36 cellular contexts compared by ENCODE assay signal in the genomic region with DNA sequence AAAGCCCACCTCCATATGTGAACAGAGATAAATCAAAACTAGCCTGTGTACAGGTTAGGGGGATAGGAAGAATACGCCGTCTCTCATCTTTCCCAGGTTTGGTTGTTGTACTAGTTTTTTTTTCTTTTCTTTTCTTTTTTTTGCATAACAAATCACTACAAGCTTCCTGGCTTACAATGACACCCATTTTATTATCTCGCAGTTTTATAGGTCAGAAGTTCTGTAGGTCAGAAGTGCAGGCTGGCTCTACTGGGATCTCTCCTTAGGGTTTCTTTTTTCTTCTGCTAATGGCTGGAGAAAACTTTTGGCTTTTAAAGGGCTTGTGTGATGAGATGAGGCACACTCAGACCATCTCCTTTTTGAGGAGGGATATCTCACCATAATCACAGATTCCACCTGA.
"Had no signal": no experiment of that assay in that cellular context is flagged by ENCODE, and none has a peak within 500 bp of the region (broad histone marks: within the 10 kb centered on the region; RNA-seq: fewer than 3 reads in every experiment).

No MANE protein-coding gene starts in this region.

- H3K36me3 ChIP-seq: ascending aorta, cardiac muscle cell had no signal

- ATAC-seq: activated CD8-positive, alpha-beta T cell treated with anti-CD3 and anti-CD28 coated beads for 36 hours; activated naive CD4-positive, alpha-beta T cell treated with anti-CD3 and anti-CD28 coated beads, Interleukin-2, amount 50 U/mL, for 72 hours; activated naive CD8-positive, alpha-beta T cell treated with anti-CD3 and anti-CD28 coated beads, Interleukin-2, amount 50 U/mL, for 24 hours; activated T-cell treated with anti-CD3 and anti-CD28 coated beads, Interleukin-2, amount 50 U/mL, for 4 hours; activated T-cell treated with anti-CD3 and anti-CD28 coated beads, Interleukin-2, amount 50 U/mL, for 72 hours; activated T-helper 17 cell treated with anti-CD3 and anti-CD28 coated beads, Interleukin-2, amount 50 U/mL, for 72 hours had no signal

- H3K36me3 Mint-ChIP-seq: activated CD4-positive, alpha-beta memory T cell treated with anti-CD3 and anti-CD28 coated beads for 36 hours; activated naive CD4-positive, alpha-beta T cell treated with anti-CD3 and anti-CD28 coated beads, Interleukin-2, amount 50 U/mL, for 72 hours; activated naive CD8-positive, alpha-beta T cell treated with anti-CD3 and anti-CD28 coated beads, Interleukin-2, amount 10 ng/mL, durations not matched to agents 7 days and 5 days; brain had no signal

- H3K27ac Mint-ChIP-seq: activated B cell treated with CpG ODN at 0.5 μM for 24 hours; activated CD4-positive, alpha-beta memory T cell treated with anti-CD3 and anti-CD28 coated beads for 36 hours; activated CD4-positive, alpha-beta T cell treated with anti-CD3 and anti-CD28 coated beads, Interleukin-2, amount 10 ng/mL, durations not matched to agents 24 days and 14 days; activated CD8-positive, alpha-beta T cell treated with anti-CD3 and anti-CD28 coated beads for 36 hours; activated naive CD4-positive, alpha-beta T cell treated with anti-CD3 and anti-CD28 coated beads for 36 hours; activated naive CD4-positive, alpha-beta T cell treated with anti-CD3 and anti-CD28 coated beads, Interleukin-2, amount 50 U/mL, for 72 hours; activated naive CD8-positive, alpha-beta T cell treated with anti-CD3 and anti-CD28 coated beads, Interleukin-2, amount 10 ng/mL, durations not matched to agents 7 days and 5 days; activated naive CD8-positive, alpha-beta T cell treated with anti-CD3 and anti-CD28 coated beads, Interleukin-2, amount 50 U/mL, for 24 hours; activated T-cell treated with anti-CD3 and anti-CD28 coated beads, Interleukin-2, amount 50 U/mL, for 72 hours; activated T-helper 1 cell treated with anti-CD3 and anti-CD28 coated beads, Interleukin-12 subunit alpha, Interleukin-12 subunit beta, Interleukin-2, Interleukin-4 antibody, amounts not matched to agents 30 ng/mL and 10 ng/mL and 1 ng/mL, durations not matched to agents 14 hours and 24 hours and 36 hours; activated T-helper 17 cell treated with anti-CD3 and anti-CD28 coated beads, Interleukin-2, amount 50 U/mL, for 72 hours; brain; T-helper 1 cell treated with Interleukin-12 subunit alpha and Interleukin-12 subunit beta and Interleukin-4 antibody, amounts not matched to agents 30 μg/mL and 1 μg/mL, for 36 hours; T-helper 2 cell treated with Interferon-gamma antibody and Interleukin-4, amounts not matched to agents 5 μg/mL and 100 μg/mL, for 36 hours had no signal

- H3K27me3 ChIP-seq: ascending aorta, cardiac muscle cell had no signal

- H3K27ac ChIP-seq: ascending aorta, cardiac muscle cell, VCaP had no signal

- H3K4me3 Mint-ChIP-seq: activated B cell treated with CpG ODN at 0.5 μM for 24 hours; activated CD4-positive, alpha-beta memory T cell treated with anti-CD3 and anti-CD28 coated beads for 36 hours; activated CD4-positive, alpha-beta T cell treated with anti-CD3 and anti-CD28 coated beads, Interleukin-2, amount 10 ng/mL, durations not matched to agents 24 days and 14 days; activated CD8-positive, alpha-beta T cell treated with anti-CD3 and anti-CD28 coated beads for 36 hours; activated naive CD4-positive, alpha-beta T cell treated with anti-CD3 and anti-CD28 coated beads for 36 hours; activated naive CD8-positive, alpha-beta T cell treated with anti-CD3 and anti-CD28 coated beads, Interleukin-2, amount 10 ng/mL, durations not matched to agents 7 days and 5 days; activated naive CD8-positive, alpha-beta T cell treated with anti-CD3 and anti-CD28 coated beads, Interleukin-2, amount 50 U/mL, for 24 hours; activated T-cell treated with anti-CD3 and anti-CD28 coated beads, Interleukin-2, amount 50 U/mL, for 4 hours; activated T-cell treated with anti-CD3 and anti-CD28 coated beads, Interleukin-2, amount 50 U/mL, for 72 hours; activated T-helper 1 cell treated with anti-CD3 and anti-CD28 coated beads, Interleukin-12 subunit alpha, Interleukin-12 subunit beta, Interleukin-2, Interleukin-4 antibody, amounts not matched to agents 30 ng/mL and 10 ng/mL and 1 ng/mL, durations not matched to agents 14 hours and 24 hours and 36 hours; activated T-helper 17 cell treated with anti-CD3 and anti-CD28 coated beads, Interleukin-2, amount 50 U/mL, for 72 hours; brain; central memory CD8-positive, alpha-beta T cell; T-helper 1 cell treated with Interleukin-12 subunit alpha and Interleukin-12 subunit beta and Interleukin-4 antibody, amounts not matched to agents 30 μg/mL and 1 μg/mL, for 36 hours; T-helper 2 cell treated with Interferon-gamma antibody and Interleukin-4, amounts not matched to agents 5 μg/mL and 100 μg/mL, for 36 hours had no signal

- H3K4me1 ChIP-seq: ascending aorta had no signal

- H3K4me3 ChIP-seq: ascending aorta, cardiac muscle cell had no signal

- H3K4me1 Mint-ChIP-seq: activated CD4-positive, alpha-beta T cell treated with anti-CD3 and anti-CD28 coated beads, Interleukin-2, amount 10 ng/mL, durations not matched to agents 24 days and 14 days; activated naive CD8-positive, alpha-beta T cell treated with anti-CD3 and anti-CD28 coated beads, Interleukin-2, amount 10 ng/mL, durations not matched to agents 7 days and 5 days; activated naive CD8-positive, alpha-beta T cell treated with anti-CD3 and anti-CD28 coated beads, Interleukin-2, amount 50 U/mL, for 24 hours; activated T-helper 17 cell treated with anti-CD3 and anti-CD28 coated beads, Interleukin-2, amount 50 U/mL, for 72 hours; brain; central memory CD8-positive, alpha-beta T cell had no signal

- DNase-seq: activated B cell treated with CpG ODN at 0.5 μM for 24 hours; activated CD4-positive, alpha-beta memory T cell treated with anti-CD3 and anti-CD28 coated beads for 36 hours; activated CD4-positive, alpha-beta T cell treated with anti-CD3 and anti-CD28 coated beads for 4 hours; activated CD4-positive, alpha-beta T cell treated with anti-CD3 and anti-CD28 coated beads, Interleukin-2, amount 10 ng/mL, durations not matched to agents 24 days and 14 days; activated CD4-positive, alpha-beta T cell treated with anti-CD3 and anti-CD28 coated beads, Interleukin-2, amount 50 U/mL, for 1 hour; activated CD4-positive, alpha-beta T cell treated with anti-CD3 and anti-CD28 coated beads, Interleukin-2, amount 50 U/mL, for 4 hours; activated CD4-positive, CD25-positive, alpha-beta regulatory T cell treated with anti-CD3 and anti-CD28 coated beads, Interleukin-2, amount 50 U/mL, for 72 hours; activated CD8-positive, alpha-beta memory T cell treated with anti-CD3 and anti-CD28 coated beads, Interleukin-2, amount 50 U/mL, for 4 hours; activated CD8-positive, alpha-beta T cell treated with anti-CD3 and anti-CD28 coated beads for 36 hours; activated effector memory CD4-positive, alpha-beta T cell treated with anti-CD3 and anti-CD28 coated beads, Interleukin-2, amount 50 U/mL, for 16 hours; activated gamma-delta T cell treated with Interleukin-2 at 50 U/mL for 16 hours; activated naive CD4-positive, alpha-beta T cell; activated naive CD4-positive, alpha-beta T cell treated with anti-CD3 and anti-CD28 coated beads for 36 hours; activated naive CD4-positive, alpha-beta T cell treated with anti-CD3 and anti-CD28 coated beads, Interleukin-2, amount 50 U/mL, for 16 hours; activated naive CD8-positive, alpha-beta T cell treated with anti-CD3 and anti-CD28 coated beads, Interleukin-2, amount 10 ng/mL, durations not matched to agents 7 days and 5 days; activated naive CD8-positive, alpha-beta T cell treated with anti-CD3 and anti-CD28 coated beads, Interleukin-2, amount 50 U/mL, for 24 hours; activated T-cell treated with anti-CD3 and anti-CD28 coated beads for 4 hours; activated T-cell treated with anti-CD3 and anti-CD28 coated beads, Interleukin-2, amount 50 U/mL, for 1 hour; activated T-cell treated with anti-CD3 and anti-CD28 coated beads, Interleukin-2, amount 50 U/mL, for 4 hours; activated T-cell treated with anti-CD3 and anti-CD28 coated beads, Interleukin-2, amount 50 U/mL, for 72 hours; amygdala; anterior cingulate cortex; caudate nucleus; cerebellar nuclear complex; T-helper 2 cell; T-helper 9 cell had no signal

- H3K9me3 Mint-ChIP-seq: activated B cell treated with CpG ODN at 0.5 μM for 24 hours; activated CD4-positive, alpha-beta memory T cell treated with anti-CD3 and anti-CD28 coated beads for 36 hours; activated CD4-positive, alpha-beta T cell treated with anti-CD3 and anti-CD28 coated beads, Interleukin-2, amount 10 ng/mL, durations not matched to agents 24 days and 14 days; activated CD8-positive, alpha-beta T cell treated with anti-CD3 and anti-CD28 coated beads for 36 hours; activated naive CD4-positive, alpha-beta T cell treated with anti-CD3 and anti-CD28 coated beads for 36 hours; activated naive CD4-positive, alpha-beta T cell treated with anti-CD3 and anti-CD28 coated beads, Interleukin-2, amount 50 U/mL, for 72 hours; activated naive CD8-positive, alpha-beta T cell treated with anti-CD3 and anti-CD28 coated beads, Interleukin-2, amount 10 ng/mL, durations not matched to agents 7 days and 5 days; activated naive CD8-positive, alpha-beta T cell treated with anti-CD3 and anti-CD28 coated beads, Interleukin-2, amount 50 U/mL, for 24 hours; activated T-cell treated with anti-CD3 and anti-CD28 coated beads, Interleukin-2, amount 50 U/mL, for 4 hours; activated T-cell treated with anti-CD3 and anti-CD28 coated beads, Interleukin-2, amount 50 U/mL, for 72 hours; activated T-helper 1 cell treated with anti-CD3 and anti-CD28 coated beads, Interleukin-12 subunit alpha, Interleukin-12 subunit beta, Interleukin-2, Interleukin-4 antibody, amounts not matched to agents 30 ng/mL and 10 ng/mL and 1 ng/mL, durations not matched to agents 14 hours and 24 hours and 36 hours; activated T-helper 17 cell treated with anti-CD3 and anti-CD28 coated beads, Interleukin-2, amount 50 U/mL, for 72 hours; central memory CD8-positive, alpha-beta T cell; T-helper 1 cell treated with Interleukin-12 subunit alpha and Interleukin-12 subunit beta and Interleukin-4 antibody, amounts not matched to agents 30 μg/mL and 1 μg/mL, for 36 hours; T-helper 2 cell treated with Interferon-gamma antibody and Interleukin-4, amounts not matched to agents 5 μg/mL and 100 μg/mL, for 36 hours had no signal
